In genomic region chr3:187591051-187591450, GRCh38 we compare ENCODE assay signal across 23 cellular contexts.
"Had no signal": no experiment of that assay in that cellular context is flagged by ENCODE, and none has a peak within 500 bp of the region (broad histone marks: within the 10 kb centered on the region; RNA-seq: fewer than 3 reads in every experiment).

No MANE protein-coding gene starts in this region.

- H3K36me3 Mint-ChIP-seq: activated naive CD4-positive, alpha-beta T cell treated with anti-CD3 and anti-CD28 coated beads, Interleukin-2, amount 10 ng/mL, durations not matched to agents 7 days and 5 days; activated naive CD8-positive, alpha-beta T cell treated with anti-CD3 and anti-CD28 coated beads for 36 hours had no signal

- H3K36me3 ChIP-seq: adrenal gland had no signal

- H3K9me3 Mint-ChIP-seq: activated B cell treated with CpG ODN at 0.5 μM for 24 hours; activated CD4-positive, alpha-beta memory T cell treated with anti-CD3 and anti-CD28 coated beads, Interleukin-2, amount 10 ng/mL, durations not matched to agents 7 days and 5 days; activated CD4-positive, alpha-beta T cell treated with anti-CD3 and anti-CD28 coated beads, Interleukin-2, amount 10 ng/mL, durations not matched to agents 7 days and 5 days; activated naive CD4-positive, alpha-beta T cell treated with anti-CD3 and anti-CD28 coated beads, Interleukin-2, amount 10 ng/mL, durations not matched to agents 7 days and 5 days; activated naive CD8-positive, alpha-beta T cell treated with anti-CD3 and anti-CD28 coated beads for 36 hours; activated T-helper 17 cell treated with anti-CD3 and anti-CD28 coated beads, Interleukin-2, amount 50 U/mL, for 72 hours; central memory CD8-positive, alpha-beta T cell had no signal

- H3K4me1 Mint-ChIP-seq: activated B cell treated with CpG ODN at 0.5 μM for 24 hours; activated CD4-positive, alpha-beta memory T cell treated with anti-CD3 and anti-CD28 coated beads, Interleukin-2, amount 10 ng/mL, durations not matched to agents 7 days and 5 days; activated CD4-positive, alpha-beta T cell treated with anti-CD3 and anti-CD28 coated beads, Interleukin-2, amount 10 ng/mL, durations not matched to agents 7 days and 5 days; activated naive CD4-positive, alpha-beta T cell treated with anti-CD3 and anti-CD28 coated beads, Interleukin-2, amount 10 ng/mL, durations not matched to agents 7 days and 5 days; activated naive CD8-positive, alpha-beta T cell treated with anti-CD3 and anti-CD28 coated beads for 36 hours; activated T-helper 17 cell treated with anti-CD3 and anti-CD28 coated beads, Interleukin-2, amount 50 U/mL, for 72 hours; central memory CD8-positive, alpha-beta T cell; T-helper 17 cell had no signal

- DNase-seq: activated B cell treated with CpG ODN at 0.5 μM for 24 hours; activated CD4-positive, alpha-beta memory T cell treated with anti-CD3 and anti-CD28 coated beads, Interleukin-2, amount 10 ng/mL, durations not matched to agents 7 days and 5 days; activated CD4-positive, alpha-beta T cell treated with anti-CD3 and anti-CD28 coated beads, Interleukin-2, amount 10 ng/mL, durations not matched to agents 7 days and 5 days; activated gamma-delta T cell treated with Interleukin-2 at 50 U/mL for 16 hours; activated naive CD4-positive, alpha-beta T cell treated with anti-CD3 and anti-CD28 coated beads, Interleukin-2, amount 10 ng/mL, durations not matched to agents 7 days and 5 days; activated naive CD8-positive, alpha-beta T cell treated with anti-CD3 and anti-CD28 coated beads for 36 hours; activated T-cell treated with anti-CD3 and anti-CD28 coated beads for 4 hours; activated T-cell treated with anti-CD3 and anti-CD28 coated beads, Interleukin-2, amount 50 U/mL, for 48 hours; adrenal gland; anterior cingulate cortex; body of pancreas; KG1; NCI-H1048; NCI-H1417; NCI-H2029 treated with DMSO at 0.1 percent for 48 hours; NCI-H345; NCI-H510A; PC-9; SIG-M5; T-helper 17 cell; T-helper 9 cell had no signal

- H3K27me3 ChIP-seq: adrenal gland, body of pancreas had no signal

- H3K4me3 Mint-ChIP-seq: activated B cell treated with CpG ODN at 0.5 μM for 24 hours; activated CD4-positive, alpha-beta memory T cell treated with anti-CD3 and anti-CD28 coated beads, Interleukin-2, amount 10 ng/mL, durations not matched to agents 7 days and 5 days; activated CD4-positive, alpha-beta T cell treated with anti-CD3 and anti-CD28 coated beads, Interleukin-2, amount 10 ng/mL, durations not matched to agents 7 days and 5 days; activated naive CD4-positive, alpha-beta T cell treated with anti-CD3 and anti-CD28 coated beads, Interleukin-2, amount 10 ng/mL, durations not matched to agents 7 days and 5 days; activated naive CD8-positive, alpha-beta T cell treated with anti-CD3 and anti-CD28 coated beads for 36 hours; activated T-helper 17 cell treated with anti-CD3 and anti-CD28 coated beads, Interleukin-2, amount 50 U/mL, for 72 hours; central memory CD8-positive, alpha-beta T cell; T-helper 17 cell had no signal

- H3K9me3 ChIP-seq: adrenal gland, body of pancreas had no signal

- H3K4me3 ChIP-seq: adrenal gland, body of pancreas, PC-9 had no signal

- ATAC-seq: activated T-helper 17 cell treated with anti-CD3 and anti-CD28 coated beads, Interleukin-2, amount 50 U/mL, for 72 hours; body of pancreas; T-helper 17 cell had no signal

- H2AFZ ChIP-seq: PC-9 had no signal

- H3K4me1 ChIP-seq: adrenal gland, body of pancreas had no signal

- H3K27ac Mint-ChIP-seq: activated B cell treated with CpG ODN at 0.5 μM for 24 hours; activated CD4-positive, alpha-beta memory T cell treated with anti-CD3 and anti-CD28 coated beads, Interleukin-2, amount 10 ng/mL, durations not matched to agents 7 days and 5 days; activated CD4-positive, alpha-beta T cell treated with anti-CD3 and anti-CD28 coated beads, Interleukin-2, amount 10 ng/mL, durations not matched to agents 7 days and 5 days; activated naive CD4-positive, alpha-beta T cell treated with anti-CD3 and anti-CD28 coated beads, Interleukin-2, amount 10 ng/mL, durations not matched to agents 7 days and 5 days; activated naive CD8-positive, alpha-beta T cell treated with anti-CD3 and anti-CD28 coated beads for 36 hours; activated T-helper 17 cell treated with anti-CD3 and anti-CD28 coated beads, Interleukin-2, amount 50 U/mL, for 72 hours; T-helper 17 cell had no signal

- H3K27ac ChIP-seq: adrenal gland, body of pancreas, PC-9 had no signal

- H3K4me2 ChIP-seq: PC-9 had no signal
